17 cellular contexts compared by ENCODE assay signal in genomic region chr11:58968251-58968711, GRCh38. TPM values are rescaled to one million over a fixed set of nuclear protein-coding genes. Genes with fewer than 3 reads are reported as not detected.
DNase-seq lines count a peak whose midpoint lies in the region; ATAC-seq and TF ChIP-seq lines count a peak whose summit lies in the region.
"Had no signal": no experiment of that assay in that cellular context is flagged by ENCODE, and none has a peak within 500 bp of the region (broad histone marks: within the 10 kb centered on the region; RNA-seq: fewer than 3 reads in every experiment).

No MANE protein-coding gene starts in this region.

- peaks cover 14 to 18% of the 10 kb centered on the region in 2 experiments for H3K9me3 Mint-ChIP-seq in H9
- peaks cover 7% of the 10 kb centered on the region for H3K9me3 Mint-ChIP-seq in chondrocyte (ENCODE audit: low read depth)
- H3K9me3 Mint-ChIP-seq: activated T-helper 2 cell treated with anti-CD3 and anti-CD28 coated beads, Interferon-gamma antibody, Interleukin-2, Interleukin-4, amounts not matched to agents 10 μg/mL and 5 μg/mL and 100 μg/mL, durations not matched to agents 14 hours and 24 hours and 36 hours; T-helper 2 cell treated with Interferon-gamma antibody and Interleukin-4, amounts not matched to agents 5 μg/mL and 100 μg/mL, for 36 hours had no signal

- intact Hi-C loops in Panc1 (cut with micrococcal nuclease; ENCODE audit: unreplicated experiment), result no loop called here
- intact Hi-C loops in prostate gland (cut with DNase I), result no loop called here

- H3K4me1 Mint-ChIP-seq in H9 (peaks cover 4 to 8% of the 10 kb centered on the region in 2 experiments), chondrocyte (ENCODE audit: low read depth) (no peaks in the 10 kb centered on the region)
- H3K4me1 Mint-ChIP-seq: CD4-positive, CD25-positive, alpha-beta regulatory T cell; nephron had no signal

- H2BK5ac ChIP-seq in H9 (ENCODE audit: insufficient read length, low read length), result no peak overlapping the region

- H3K79me1 ChIP-seq in H9 (ENCODE audit: insufficient read depth, low read depth, low read length, poor library complexity, severe bottlenecking), result no peaks in the 10 kb centered on the region

- H3K4me3 Mint-ChIP-seq in H9 (no peak overlapping the region), chondrocyte (ENCODE audit: unreplicated experiment) (no peak overlapping the region)
- H3K4me3 Mint-ChIP-seq: CD4-positive, CD25-positive, alpha-beta regulatory T cell; nephron; T-helper 2 cell treated with Interferon-gamma antibody and Interleukin-4, amounts not matched to agents 5 μg/mL and 100 μg/mL, for 36 hours had no signal

- no peak overlapping the region for H4K8ac ChIP-seq in H9 (replicated peaks; ENCODE audit: insufficient read length, low read depth, low read length)

- H3K27me3 Mint-ChIP-seq in H9 (ENCODE audit: low read depth), result peaks cover 49% of the 10 kb centered on the region
- peaks cover 23% of the 10 kb centered on the region for H3K27me3 Mint-ChIP-seq in chondrocyte (ENCODE audit: low read depth)

- no peaks in the 10 kb centered on the region for H3K79me2 ChIP-seq in H9 (ENCODE audit: insufficient read depth, low read length)

- H3K4me2 ChIP-seq in H9 (ENCODE audit: insufficient read depth, insufficient read length, low read length), result no peak overlapping the region
- H3K4me2 ChIP-seq: smooth muscle cell had no signal

- H2AK5ac ChIP-seq in H9 (ENCODE audit: insufficient read length, low read length), result no peak overlapping the region

- ATAC-seq in Panc1 (0 out of 2 replicates have a peak, but pooled peaks have one; percentile 34), foreskin keratinocyte (peak; percentile 32), HG03457 (IDR thresholded peaks at IDR 0.05; ENCODE audit: unreplicated experiment) (no peak)
- ATAC-seq: left cardiac atrium had no signal

- H3K4me1 ChIP-seq in H9 (ENCODE audit: insufficient read depth, low read length) (no peaks in the 10 kb centered on the region), Panc1 (ENCODE audit: control insufficient read depth, insufficient read depth, low read length) (no peaks in the 10 kb centered on the region), foreskin keratinocyte (peaks cover 2% of the 10 kb centered on the region), prostate gland (replicated peaks) (no peaks in the 10 kb centered on the region)

- TF ChIP-seq POLR2A in prostate gland (IDR thresholded peaks at IDR 0.05), result no peak

- no peak overlapping the region for H4K5ac ChIP-seq in H9 (ENCODE audit: insufficient read length, low read depth, low read length)

- H3K56ac ChIP-seq in H9 (ENCODE audit: insufficient read length, low read depth, low read length), result no peak overlapping the region

- no peak overlapping the region for H4K91ac ChIP-seq in H9 (ENCODE audit: insufficient read length, low read depth, low read length)

- peak overlapping the region; percentile 68; the same call in 1 of the 2 replicates for H3K14ac ChIP-seq in H9 (ENCODE audit: insufficient read depth, low read length)

- H3K4me3 ChIP-seq in Panc1 (ENCODE audit: low read depth in 2 of 2, low read length in 2 of 2) (no peak overlapping the region; a peak in 1 of 4 replicates), prostate gland (no peak overlapping the region)
- H3K4me3 ChIP-seq: smooth muscle cell had no signal

- no peak overlapping the region for H2BK15ac ChIP-seq in H9 (ENCODE audit: low read depth, low read length)

- BruUV-seq in Panc1 (replicated peaks; lab: Mats Ljungman, UMichigan), result no TSS peak

- no peak overlapping the region for H2AFZ ChIP-seq in H9 (ENCODE audit: low read length)

- no peak for TF ChIP-seq CTCF in H9 (conservative IDR thresholded peaks at IDR 0.05)
- TF ChIP-seq CTCF in Panc1 (IDR thresholded peaks at IDR 0.05), result no peak
- TF ChIP-seq CTCF in foreskin keratinocyte (conservative IDR thresholded peaks at IDR 0.05), result no peak
- no peak for TF ChIP-seq CTCF in prostate gland (IDR thresholded peaks at IDR 0.05)
- TF ChIP-seq CTCF in chondrocyte (IDR thresholded peaks at IDR 0.05), result no peak

- DNase-seq in H9 (peak; percentile 43), Panc1 (ENCODE audit: low read depth, low spot score) (no peak), foreskin keratinocyte (no peak), prostate gland (ENCODE audit: low spot score) (peak; percentile 36), chondrocyte (ENCODE audit: low spot score) (no peak), NOMO-1 treated with DMSO at 0.1 percent for 48 hours (lab: John Stamatoyannopoulos, UW; ENCODE audit: unreplicated experiment) (no peak)
- DNase-seq: activated CD4-positive, alpha-beta T cell treated with anti-CD3 and anti-CD28 coated beads, Interleukin-2, amount 50 U/mL, for 1 hour; CD4-positive, CD25-positive, alpha-beta regulatory T cell; HCEC 1CT; left cardiac atrium; NCI-H510A had no signal

- POLR2A ChIA-PET in Panc1 (lab: Charles Lee), result no interaction called here

- H2BK20ac ChIP-seq in H9 (ENCODE audit: low read depth, low read length, poor library complexity, severe bottlenecking), result no peak overlapping the region

- H3K27ac Mint-ChIP-seq in H9 (no peak overlapping the region), chondrocyte (ENCODE audit: unreplicated experiment) (no peak overlapping the region)
- H3K27ac Mint-ChIP-seq: activated T-helper 2 cell treated with anti-CD3 and anti-CD28 coated beads, Interferon-gamma antibody, Interleukin-2, Interleukin-4, amounts not matched to agents 10 μg/mL and 5 μg/mL and 100 μg/mL, durations not matched to agents 14 hours and 24 hours and 36 hours; nephron; T-helper 2 cell treated with Interferon-gamma antibody and Interleukin-4, amounts not matched to agents 5 μg/mL and 100 μg/mL, for 36 hours had no signal

- H3K36me3 ChIP-seq in Panc1 (ENCODE audit: control insufficient read depth, insufficient read depth, low read length) (no peaks in the 10 kb centered on the region), prostate gland (no peaks in the 10 kb centered on the region)

- H3K27me3 ChIP-seq in H9 (ENCODE audit: insufficient read depth, low read length) (peaks cover 11% of the 10 kb centered on the region), Panc1 (ENCODE audit: control insufficient read depth, insufficient read depth, low read length) (0 out of 2 replicates have a peak, but pooled peaks cover 2% of the 10 kb centered on the region), foreskin keratinocyte (peaks cover 27% of the 10 kb centered on the region), prostate gland (replicated peaks; ENCODE audit: insufficient read depth) (no peaks in the 10 kb centered on the region)

- peaks cover 6% of the 10 kb centered on the region for H3K9me3 ChIP-seq in H9 (ENCODE audit: control insufficient read depth, low read depth, low read length)
- no peaks in the 10 kb centered on the region for H3K9me3 ChIP-seq in Panc1 (ENCODE audit: control insufficient read depth, insufficient read depth, low read depth, low read length)
- H3K9me3 ChIP-seq in prostate gland, result no peaks in the 10 kb centered on the region

- H2BK12ac ChIP-seq in H9 (ENCODE audit: insufficient read length, low read depth, low read length), result no peak overlapping the region

- no CpG with 5 or more reads among the region's 26 CpGs for WGBS in H9 (ENCODE audit: extremely low coverage, insufficient read length, low lambda C conversion rate)
- 57% methylated on average over 26 of the region's 26 CpGs for WGBS in prostate gland

- H3K23me2 ChIP-seq in H9 (ENCODE audit: insufficient read length, low read depth, low read length, poor library complexity, severe bottlenecking), result peaks cover 5% of the 10 kb centered on the region

- in situ Hi-C loops in Panc1 (cut with HindIII; ENCODE audit: low pct_unique_long_range_greater_than_20kb, low sequenced_read_pairs), result no loop called here

- no peaks in the 10 kb centered on the region for H4K20me1 ChIP-seq in H9 (ENCODE audit: control insufficient read depth, insufficient read depth, insufficient read length)

- H3K27ac ChIP-seq in H9 (ENCODE audit: insufficient read length, low read depth, low read length) (no peak overlapping the region), Panc1 (ENCODE audit: low read length) (no peak overlapping the region), foreskin keratinocyte (no peak overlapping the region), prostate gland (no peak overlapping the region)

- CTCF ChIA-PET in Panc1 (lab: Charles Lee), result no interaction called here

- H3K36me3 Mint-ChIP-seq in H9 (ENCODE audit: insufficient read depth in 1 of 3, low read depth in 3 of 3) (peaks cover 4 to 7% (median 5%) of the 10 kb centered on the region in 3 experiments; a peak in 5 of 7 replicates), chondrocyte (ENCODE audit: low read depth) (no peaks in the 10 kb centered on the region)
- H3K36me3 Mint-ChIP-seq: CD4-positive, CD25-positive, alpha-beta regulatory T cell had no signal

- no peak overlapping the region for H3K9ac ChIP-seq in H9 (ENCODE audit: extremely low read depth, insufficient read length, low read length)

- no peak overlapping the region for H3T11ph ChIP-seq in H9 (ENCODE audit: low read length)

- peak overlapping the region; percentile 44 for H3K18ac ChIP-seq in H9 (ENCODE audit: insufficient read length, low read depth, low read length)

- no peak overlapping the region for H2BK120ac ChIP-seq in H9 (ENCODE audit: low read depth, low read length, poor library complexity, severe bottlenecking)

- no peak overlapping the region for H3K4ac ChIP-seq in H9 (ENCODE audit: low read depth, low read length)

- no peak overlapping the region for H3K23ac ChIP-seq in H9 (ENCODE audit: insufficient read length, low read depth, low read length)

RNA-seq across cellular contexts. Expression of gene GLYATL1, which starts 29.0 kb away (rescaled TPM):
- total RNA-seq in H9 (2021), result 2.1 and 2.8 TPM in 2 replicates
- total RNA-seq in Panc1 (2021; ENCODE audit: unreplicated experiment), result not detected
- polyA plus RNA-seq in Panc1 (2012; ENCODE audit: insufficient read length), result not detected
- total RNA-seq in foreskin keratinocyte, result 0.17 and 0.18 TPM in 2 replicates
- 0.08 and 0.20 TPM in 2 replicates for polyA plus RNA-seq in foreskin keratinocyte
- 10 to 100 TPM in 1 of 2 donors, 1 to 10 TPM in 1; 4.0 to 33.7 TPM for total RNA-seq in prostate gland
- total RNA-seq in chondrocyte, result 0.28 TPM in 1 of 3 replicates, not detected in the others
- total RNA-seq: activated T-helper 2 cell treated with anti-CD3 and anti-CD28 coated beads, Interferon-gamma antibody, Interleukin-2, Interleukin-4, amounts not matched to agents 10 μg/mL and 5 μg/mL and 100 μg/mL, durations not matched to agents 14 hours and 24 hours and 36 hours; CD4-positive, CD25-positive, alpha-beta regulatory T cell; left cardiac atrium; smooth muscle cell; subcutaneous adipose tissue had no signal
- polyA plus RNA-seq: CD4-positive, CD25-positive, alpha-beta regulatory T cell; smooth muscle cell had no signal

Comparison
In these comparisons a context has a peak if more than half of its experiments do, and no peak if none do; other contexts are left out.
1. DNase-seq: peak in H9 (single experiment) and prostate gland (single experiment); none in Panc1 (single experiment), foreskin keratinocyte (0 of 2), chondrocyte (single experiment) and NOMO-1 treated with DMSO at 0.1 percent for 48 hours (single experiment).